ENCODE assay signal across 1 cellular context in the genomic region with DNA sequence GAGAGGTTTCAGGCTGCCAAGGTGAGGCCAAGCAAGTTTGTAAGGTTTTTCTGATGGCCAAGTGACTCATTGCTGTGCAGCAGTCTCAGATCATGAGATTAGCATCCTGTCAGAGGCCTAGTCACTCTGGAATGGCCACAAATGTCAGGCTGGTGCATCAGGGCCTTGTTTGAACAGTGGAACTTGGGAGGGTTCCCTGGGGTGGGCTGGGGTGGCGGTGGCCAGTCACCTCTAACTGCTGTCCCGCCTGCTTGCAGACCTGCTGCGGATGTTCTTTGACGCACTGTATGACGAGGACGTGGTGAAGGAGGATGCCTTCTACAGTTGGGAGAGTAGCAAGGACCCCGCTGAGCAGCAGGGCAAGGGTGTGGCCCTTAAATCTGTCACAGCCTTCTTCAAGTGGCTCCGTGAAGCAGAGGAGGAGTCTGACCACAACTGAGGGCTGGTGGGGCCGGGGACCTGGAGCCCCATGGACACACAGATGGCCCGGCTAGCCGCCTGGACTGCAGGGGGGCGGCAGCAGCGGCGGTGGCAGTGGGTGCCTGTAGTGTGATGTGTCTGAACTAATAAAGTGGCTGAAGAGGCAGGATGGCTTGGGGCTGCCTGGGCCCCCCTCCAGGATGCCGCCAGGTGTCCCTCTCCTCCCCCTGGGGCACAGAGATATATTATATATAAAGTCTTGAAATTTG.
TF ChIP-seq lines count a peak whose summit lies in the region.

No MANE protein-coding gene starts in this region.

TF ChIP-seq in HEK293, 187 proteins besides CTCF, POLR2A, EP300 and RAD21 (continued from another document and continues in another):
- TF ChIP-seq, protein P1, sequence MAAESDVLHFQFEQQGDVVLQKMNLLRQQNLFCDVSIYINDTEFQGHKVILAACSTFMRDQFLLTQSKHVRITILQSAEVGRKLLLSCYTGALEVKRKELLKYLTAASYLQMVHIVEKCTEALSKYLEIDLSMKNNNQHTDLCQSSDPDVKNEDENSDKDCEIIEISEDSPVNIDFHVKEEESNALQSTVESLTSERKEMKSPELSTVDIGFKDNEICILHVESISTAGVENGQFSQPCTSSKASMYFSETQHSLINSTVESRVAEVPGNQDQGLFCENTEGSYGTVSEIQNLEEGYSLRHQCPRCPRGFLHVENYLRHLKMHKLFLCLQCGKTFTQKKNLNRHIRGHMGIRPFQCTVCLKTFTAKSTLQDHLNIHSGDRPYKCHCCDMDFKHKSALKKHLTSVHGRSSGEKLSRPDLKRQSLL (tag by site-specific recombination; IDR thresholded peaks at IDR 0.05), result no peak
- TF ChIP-seq ZNF324 (tag by site-specific recombination; IDR thresholded peaks at IDR 0.05) (no peak), ZNF366 (tag by site-specific recombination; conservative IDR thresholded peaks at IDR 0.05) (no peak), ZNF777 (tag by site-specific recombination; IDR thresholded peaks at IDR 0.05; ENCODE audit: borderline replicate concordance) (no peak), ZNF133 (tag by site-specific recombination; IDR thresholded peaks at IDR 0.05) (no peak), BCL11B (tag by site-specific recombination; IDR thresholded peaks at IDR 0.05; ENCODE audit: low read depth) (no peak), ZNF169 (tag by site-specific recombination; IDR thresholded peaks at IDR 0.05) (no peak), ZNF501 (tag by site-specific recombination; IDR thresholded peaks at IDR 0.05) (no peak), ZNF239 (tag by site-specific recombination; IDR thresholded peaks at IDR 0.05) (no peak), ZBTB48 (tag by site-specific recombination; IDR thresholded peaks at IDR 0.05) (no peak), RBAK (tag by site-specific recombination; IDR thresholded peaks at IDR 0.05) (no peak), OSR2 (tag by site-specific recombination; IDR thresholded peaks at IDR 0.05) (peak; percentile 48), ZNF114 (tag by site-specific recombination; IDR thresholded peaks at IDR 0.05) (no peak), ZNF670 (tag by site-specific recombination; IDR thresholded peaks at IDR 0.05; ENCODE audit: low read depth) (no peak), ZNF214 (tag by site-specific recombination; IDR thresholded peaks at IDR 0.05; ENCODE audit: borderline replicate concordance) (no peak), ZXDB (tag by site-specific recombination; IDR thresholded peaks at IDR 0.05) (peak; percentile 11; the same call in 1 of the 2 replicates), SP3 (tag by site-specific recombination; IDR thresholded peaks at IDR 0.05) (no peak), ZNF132 (tag by site-specific recombination; IDR thresholded peaks at IDR 0.05; ENCODE audit: borderline replicate concordance) (no peak), GLI4 (tag by site-specific recombination; IDR thresholded peaks at IDR 0.05) (no peak), ZNF654 (tag by site-specific recombination; IDR thresholded peaks at IDR 0.05; ENCODE audit: low read depth) (no peak), GFI1B (tag by site-specific recombination; IDR thresholded peaks at IDR 0.05) (no peak), KLF1 (tag by site-specific recombination; IDR thresholded peaks at IDR 0.05) (peak; percentile 88), ZNF274 (IDR thresholded peaks at IDR 0.05; ENCODE audit: low read length) (no peak), ZNF274 (tag by site-specific recombination; IDR thresholded peaks at IDR 0.05; ENCODE audit: borderline replicate concordance) (no peak), TCF7L2 (IDR thresholded peaks at IDR 0.05; ENCODE audit: borderline replicate concordance, low read depth, low read length) (no peak), ZNF530 (tag by site-specific recombination; IDR thresholded peaks at IDR 0.05; ENCODE audit: low read depth) (no peak), MZF1 (tag by site-specific recombination; IDR thresholded peaks at IDR 0.05; ENCODE audit: borderline replicate concordance) (no peak), HOXC10 (CRISPR knock-in tag; IDR thresholded peaks at IDR 0.05) (no peak), ZNF626 (tag by site-specific recombination; IDR thresholded peaks at IDR 0.05) (no peak), ZSCAN30 (tag by site-specific recombination; IDR thresholded peaks at IDR 0.05) (no peak), ZNF621 (tag by site-specific recombination; IDR thresholded peaks at IDR 0.05) (no peak), ZNF311 (tag by site-specific recombination; IDR thresholded peaks at IDR 0.05; ENCODE audit: borderline replicate concordance) (no peak), ZNF624 (tag by site-specific recombination; IDR thresholded peaks at IDR 0.05) (no peak)
- TF ChIP-seq, protein P2, sequence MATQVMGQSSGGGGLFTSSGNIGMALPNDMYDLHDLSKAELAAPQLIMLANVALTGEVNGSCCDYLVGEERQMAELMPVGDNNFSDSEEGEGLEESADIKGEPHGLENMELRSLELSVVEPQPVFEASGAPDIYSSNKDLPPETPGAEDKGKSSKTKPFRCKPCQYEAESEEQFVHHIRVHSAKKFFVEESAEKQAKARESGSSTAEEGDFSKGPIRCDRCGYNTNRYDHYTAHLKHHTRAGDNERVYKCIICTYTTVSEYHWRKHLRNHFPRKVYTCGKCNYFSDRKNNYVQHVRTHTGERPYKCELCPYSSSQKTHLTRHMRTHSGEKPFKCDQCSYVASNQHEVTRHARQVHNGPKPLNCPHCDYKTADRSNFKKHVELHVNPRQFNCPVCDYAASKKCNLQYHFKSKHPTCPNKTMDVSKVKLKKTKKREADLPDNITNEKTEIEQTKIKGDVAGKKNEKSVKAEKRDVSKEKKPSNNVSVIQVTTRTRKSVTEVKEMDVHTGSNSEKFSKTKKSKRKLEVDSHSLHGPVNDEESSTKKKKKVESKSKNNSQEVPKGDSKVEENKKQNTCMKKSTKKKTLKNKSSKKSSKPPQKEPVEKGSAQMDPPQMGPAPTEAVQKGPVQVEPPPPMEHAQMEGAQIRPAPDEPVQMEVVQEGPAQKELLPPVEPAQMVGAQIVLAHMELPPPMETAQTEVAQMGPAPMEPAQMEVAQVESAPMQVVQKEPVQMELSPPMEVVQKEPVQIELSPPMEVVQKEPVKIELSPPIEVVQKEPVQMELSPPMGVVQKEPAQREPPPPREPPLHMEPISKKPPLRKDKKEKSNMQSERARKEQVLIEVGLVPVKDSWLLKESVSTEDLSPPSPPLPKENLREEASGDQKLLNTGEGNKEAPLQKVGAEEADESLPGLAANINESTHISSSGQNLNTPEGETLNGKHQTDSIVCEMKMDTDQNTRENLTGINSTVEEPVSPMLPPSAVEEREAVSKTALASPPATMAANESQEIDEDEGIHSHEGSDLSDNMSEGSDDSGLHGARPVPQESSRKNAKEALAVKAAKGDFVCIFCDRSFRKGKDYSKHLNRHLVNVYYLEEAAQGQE (tag by site-specific recombination; IDR thresholded peaks at IDR 0.05), result no peak; the same call in 1 of the 2 replicates
- TF ChIP-seq, protein P3, sequence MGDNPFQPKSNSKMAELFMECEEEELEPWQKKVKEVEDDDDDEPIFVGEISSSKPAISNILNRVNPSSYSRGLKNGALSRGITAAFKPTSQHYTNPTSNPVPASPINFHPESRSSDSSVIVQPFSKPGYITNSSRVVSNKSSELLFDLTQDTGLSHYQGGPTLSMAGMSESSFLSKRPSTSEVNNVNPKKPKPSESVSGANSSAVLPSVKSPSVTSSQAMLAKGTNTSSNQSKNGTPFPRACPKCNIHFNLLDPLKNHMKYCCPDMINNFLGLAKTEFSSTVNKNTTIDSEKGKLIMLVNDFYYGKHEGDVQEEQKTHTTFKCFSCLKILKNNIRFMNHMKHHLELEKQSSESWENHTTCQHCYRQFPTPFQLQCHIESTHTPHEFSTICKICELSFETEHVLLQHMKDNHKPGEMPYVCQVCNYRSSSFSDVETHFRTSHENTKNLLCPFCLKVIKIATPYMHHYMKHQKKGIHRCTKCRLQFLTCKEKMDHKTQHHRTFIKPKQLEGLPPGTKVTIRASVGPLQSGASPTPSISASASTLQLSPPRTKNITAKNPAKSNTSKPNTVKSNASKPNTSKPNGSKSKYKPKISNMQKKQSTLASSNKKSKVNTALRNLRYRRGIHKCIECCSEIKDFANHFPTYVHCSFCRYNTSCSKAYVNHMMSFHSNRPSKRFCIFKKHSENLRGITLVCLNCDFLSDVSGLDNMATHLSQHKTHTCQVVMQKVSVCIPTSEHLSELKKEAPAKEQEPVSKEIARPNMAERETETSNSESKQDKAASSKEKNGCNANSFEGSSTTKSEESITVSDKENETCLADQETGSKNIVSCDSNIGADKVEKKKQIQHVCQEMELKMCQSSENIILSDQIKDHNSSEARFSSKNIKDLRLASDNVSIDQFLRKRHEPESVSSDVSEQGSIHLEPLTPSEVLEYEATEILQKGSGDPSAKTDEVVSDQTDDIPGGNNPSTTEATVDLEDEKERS (tag by site-specific recombination; IDR thresholded peaks at IDR 0.05), result no peak
- TF ChIP-seq, protein P4, sequence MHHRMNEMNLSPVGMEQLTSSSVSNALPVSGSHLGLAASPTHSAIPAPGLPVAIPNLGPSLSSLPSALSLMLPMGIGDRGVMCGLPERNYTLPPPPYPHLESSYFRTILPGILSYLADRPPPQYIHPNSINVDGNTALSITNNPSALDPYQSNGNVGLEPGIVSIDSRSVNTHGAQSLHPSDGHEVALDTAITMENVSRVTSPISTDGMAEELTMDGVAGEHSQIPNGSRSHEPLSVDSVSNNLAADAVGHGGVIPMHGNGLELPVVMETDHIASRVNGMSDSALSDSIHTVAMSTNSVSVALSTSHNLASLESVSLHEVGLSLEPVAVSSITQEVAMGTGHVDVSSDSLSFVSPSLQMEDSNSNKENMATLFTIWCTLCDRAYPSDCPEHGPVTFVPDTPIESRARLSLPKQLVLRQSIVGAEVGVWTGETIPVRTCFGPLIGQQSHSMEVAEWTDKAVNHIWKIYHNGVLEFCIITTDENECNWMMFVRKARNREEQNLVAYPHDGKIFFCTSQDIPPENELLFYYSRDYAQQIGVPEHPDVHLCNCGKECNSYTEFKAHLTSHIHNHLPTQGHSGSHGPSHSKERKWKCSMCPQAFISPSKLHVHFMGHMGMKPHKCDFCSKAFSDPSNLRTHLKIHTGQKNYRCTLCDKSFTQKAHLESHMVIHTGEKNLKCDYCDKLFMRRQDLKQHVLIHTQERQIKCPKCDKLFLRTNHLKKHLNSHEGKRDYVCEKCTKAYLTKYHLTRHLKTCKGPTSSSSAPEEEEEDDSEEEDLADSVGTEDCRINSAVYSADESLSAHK (tag by site-specific recombination; IDR thresholded peaks at IDR 0.05), result no peak
- TF ChIP-seq, protein P5, sequence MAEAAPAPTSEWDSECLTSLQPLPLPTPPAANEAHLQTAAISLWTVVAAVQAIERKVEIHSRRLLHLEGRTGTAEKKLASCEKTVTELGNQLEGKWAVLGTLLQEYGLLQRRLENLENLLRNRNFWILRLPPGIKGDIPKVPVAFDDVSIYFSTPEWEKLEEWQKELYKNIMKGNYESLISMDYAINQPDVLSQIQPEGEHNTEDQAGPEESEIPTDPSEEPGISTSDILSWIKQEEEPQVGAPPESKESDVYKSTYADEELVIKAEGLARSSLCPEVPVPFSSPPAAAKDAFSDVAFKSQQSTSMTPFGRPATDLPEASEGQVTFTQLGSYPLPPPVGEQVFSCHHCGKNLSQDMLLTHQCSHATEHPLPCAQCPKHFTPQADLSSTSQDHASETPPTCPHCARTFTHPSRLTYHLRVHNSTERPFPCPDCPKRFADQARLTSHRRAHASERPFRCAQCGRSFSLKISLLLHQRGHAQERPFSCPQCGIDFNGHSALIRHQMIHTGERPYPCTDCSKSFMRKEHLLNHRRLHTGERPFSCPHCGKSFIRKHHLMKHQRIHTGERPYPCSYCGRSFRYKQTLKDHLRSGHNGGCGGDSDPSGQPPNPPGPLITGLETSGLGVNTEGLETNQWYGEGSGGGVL (tag by site-specific recombination; IDR thresholded peaks at IDR 0.05), result no peak
- TF ChIP-seq, protein P6, sequence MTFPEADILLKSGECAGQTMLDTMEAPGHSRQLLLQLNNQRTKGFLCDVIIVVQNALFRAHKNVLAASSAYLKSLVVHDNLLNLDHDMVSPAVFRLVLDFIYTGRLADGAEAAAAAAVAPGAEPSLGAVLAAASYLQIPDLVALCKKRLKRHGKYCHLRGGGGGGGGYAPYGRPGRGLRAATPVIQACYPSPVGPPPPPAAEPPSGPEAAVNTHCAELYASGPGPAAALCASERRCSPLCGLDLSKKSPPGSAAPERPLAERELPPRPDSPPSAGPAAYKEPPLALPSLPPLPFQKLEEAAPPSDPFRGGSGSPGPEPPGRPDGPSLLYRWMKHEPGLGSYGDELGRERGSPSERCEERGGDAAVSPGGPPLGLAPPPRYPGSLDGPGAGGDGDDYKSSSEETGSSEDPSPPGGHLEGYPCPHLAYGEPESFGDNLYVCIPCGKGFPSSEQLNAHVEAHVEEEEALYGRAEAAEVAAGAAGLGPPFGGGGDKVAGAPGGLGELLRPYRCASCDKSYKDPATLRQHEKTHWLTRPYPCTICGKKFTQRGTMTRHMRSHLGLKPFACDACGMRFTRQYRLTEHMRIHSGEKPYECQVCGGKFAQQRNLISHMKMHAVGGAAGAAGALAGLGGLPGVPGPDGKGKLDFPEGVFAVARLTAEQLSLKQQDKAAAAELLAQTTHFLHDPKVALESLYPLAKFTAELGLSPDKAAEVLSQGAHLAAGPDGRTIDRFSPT (tag by site-specific recombination; IDR thresholded peaks at IDR 0.05), result peak; percentile 75
- TF ChIP-seq, protein P7, sequence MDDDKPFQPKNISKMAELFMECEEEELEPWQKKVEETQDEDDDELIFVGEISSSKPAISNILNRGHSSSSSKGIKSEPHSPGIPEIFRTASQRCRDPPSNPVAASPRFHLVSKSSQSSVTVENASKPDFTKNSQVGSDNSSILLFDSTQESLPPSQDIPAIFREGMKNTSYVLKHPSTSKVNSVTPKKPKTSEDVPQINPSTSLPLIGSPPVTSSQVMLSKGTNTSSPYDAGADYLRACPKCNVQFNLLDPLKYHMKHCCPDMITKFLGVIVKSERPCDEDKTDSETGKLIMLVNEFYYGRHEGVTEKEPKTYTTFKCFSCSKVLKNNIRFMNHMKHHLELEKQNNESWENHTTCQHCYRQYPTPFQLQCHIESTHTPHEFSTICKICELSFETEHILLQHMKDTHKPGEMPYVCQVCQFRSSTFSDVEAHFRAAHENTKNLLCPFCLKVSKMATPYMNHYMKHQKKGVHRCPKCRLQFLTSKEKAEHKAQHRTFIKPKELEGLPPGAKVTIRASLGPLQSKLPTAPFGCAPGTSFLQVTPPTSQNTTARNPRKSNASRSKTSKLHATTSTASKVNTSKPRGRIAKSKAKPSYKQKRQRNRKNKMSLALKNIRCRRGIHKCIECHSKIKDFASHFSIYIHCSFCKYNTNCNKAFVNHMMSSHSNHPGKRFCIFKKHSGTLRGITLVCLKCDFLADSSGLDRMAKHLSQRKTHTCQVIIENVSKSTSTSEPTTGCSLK (tag by site-specific recombination; IDR thresholded peaks at IDR 0.05), result no peak
- TF ChIP-seq, protein P8, sequence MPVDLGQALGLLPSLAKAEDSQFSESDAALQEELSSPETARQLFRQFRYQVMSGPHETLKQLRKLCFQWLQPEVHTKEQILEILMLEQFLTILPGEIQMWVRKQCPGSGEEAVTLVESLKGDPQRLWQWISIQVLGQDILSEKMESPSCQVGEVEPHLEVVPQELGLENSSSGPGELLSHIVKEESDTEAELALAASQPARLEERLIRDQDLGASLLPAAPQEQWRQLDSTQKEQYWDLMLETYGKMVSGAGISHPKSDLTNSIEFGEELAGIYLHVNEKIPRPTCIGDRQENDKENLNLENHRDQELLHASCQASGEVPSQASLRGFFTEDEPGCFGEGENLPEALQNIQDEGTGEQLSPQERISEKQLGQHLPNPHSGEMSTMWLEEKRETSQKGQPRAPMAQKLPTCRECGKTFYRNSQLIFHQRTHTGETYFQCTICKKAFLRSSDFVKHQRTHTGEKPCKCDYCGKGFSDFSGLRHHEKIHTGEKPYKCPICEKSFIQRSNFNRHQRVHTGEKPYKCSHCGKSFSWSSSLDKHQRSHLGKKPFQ (tag by site-specific recombination; IDR thresholded peaks at IDR 0.05), result no peak
